Comparison of ENCODE assay signal across 13 cellular contexts in the genomic region with DNA sequence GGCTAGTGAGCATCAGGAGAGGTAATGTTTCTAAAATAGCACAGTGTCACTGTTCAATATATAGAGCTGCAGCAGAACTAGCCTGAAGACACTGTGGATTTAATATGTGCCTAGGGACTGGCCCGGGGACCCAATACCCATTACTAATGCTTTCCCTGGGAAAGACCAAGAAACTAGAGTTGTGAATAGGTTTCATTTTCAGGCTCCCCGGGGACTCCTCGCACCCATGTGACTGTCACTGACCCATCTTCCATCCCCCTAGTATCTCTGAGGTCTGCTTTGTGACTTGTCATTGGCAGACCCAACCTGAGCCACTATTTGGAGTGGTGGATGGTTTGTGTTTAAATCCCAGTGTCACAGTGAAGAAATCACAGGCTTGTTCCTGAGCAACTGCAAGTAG.
DNase-seq lines count a peak whose midpoint lies in the region; ATAC-seq and TF ChIP-seq lines count a peak whose summit lies in the region.
"Had no signal": no experiment of that assay in that cellular context is flagged by ENCODE, and none has a peak within 500 bp of the region (broad histone marks: within the 10 kb centered on the region; RNA-seq: fewer than 3 reads in every experiment).

No MANE protein-coding gene starts in this region.

- H3K79me2 ChIP-seq in OCI-LY3 (ENCODE audit: low read length): no peaks in the 10 kb centered on the region

- no peak overlapping the region for H3K27ac ChIP-seq in OCI-LY3 (ENCODE audit: low read length)

- no peaks in the 10 kb centered on the region for H4K20me1 ChIP-seq in OCI-LY3 (ENCODE audit: insufficient read depth, low read length)

- no peak overlapping the region for H3K4me3 ChIP-seq in OCI-LY3 (ENCODE audit: low read length)
- H3K4me3 ChIP-seq: coronary artery had no signal

- H3K36me3 ChIP-seq in OCI-LY3 (replicated peaks; ENCODE audit: low read depth, low read length): no peaks in the 10 kb centered on the region

- no peak overlapping the region for H2AFZ ChIP-seq in OCI-LY3 (ENCODE audit: low read depth, low read length)

- H3K27me3 ChIP-seq in OCI-LY3 (ENCODE audit: low read depth, low read length): peaks cover 6% of the 10 kb centered on the region; the same call in 1 of the 2 replicates

- no peaks in the 10 kb centered on the region for H3K9me3 ChIP-seq in OCI-LY3 (ENCODE audit: insufficient read depth, low read length)

- no peak overlapping the region for H3K9ac ChIP-seq in OCI-LY3 (ENCODE audit: low read length)

- peaks cover 12% of the 10 kb centered on the region for H3K4me1 ChIP-seq in OCI-LY3 (ENCODE audit: low read length)

- DNase-seq in NCI-H2171 treated with DMSO at 0.1 percent for 48 hours (lab: John Stamatoyannopoulos, UW) (no peak), Right ventricle myocardium superior (no peak), mucosa of gallbladder (ENCODE audit: low spot score) (no peak), NCI-H2107 treated with DMSO at 0.1 percent for 48 hours (lab: John Stamatoyannopoulos, UW; ENCODE audit: unreplicated experiment) (no peak)
- DNase-seq: C1 segment of cervical spinal cord, Karpas-422, mammary epithelial cell, NCI-H2081 treated with DMSO at 0.1 percent for 48 hours had no signal

- no peak for TF ChIP-seq CTCF in OCI-LY3 (IDR thresholded peaks at IDR 0.05; ENCODE audit: low read depth, low read length)

- ATAC-seq in GM18909 (IDR thresholded peaks at IDR 0.05; ENCODE audit: poor library complexity, unreplicated experiment) (peak; percentile 89), GM21528 (IDR thresholded peaks at IDR 0.05; ENCODE audit: low FRiP score, unreplicated experiment) (peak; percentile 58), HG03066 (IDR thresholded peaks at IDR 0.05; ENCODE audit: low read depth, unreplicated experiment) (peak; percentile 77), Right ventricle myocardium superior (ENCODE audit: poor library complexity) (no peak)

- intact Hi-C loops in Right ventricle myocardium superior (cut with DNase I): no loop called here

- peak overlapping the region; percentile 28; the same call in 1 of the 2 replicates for H3K4me2 ChIP-seq in OCI-LY3 (ENCODE audit: low read length)
